In the genomic region with DNA sequence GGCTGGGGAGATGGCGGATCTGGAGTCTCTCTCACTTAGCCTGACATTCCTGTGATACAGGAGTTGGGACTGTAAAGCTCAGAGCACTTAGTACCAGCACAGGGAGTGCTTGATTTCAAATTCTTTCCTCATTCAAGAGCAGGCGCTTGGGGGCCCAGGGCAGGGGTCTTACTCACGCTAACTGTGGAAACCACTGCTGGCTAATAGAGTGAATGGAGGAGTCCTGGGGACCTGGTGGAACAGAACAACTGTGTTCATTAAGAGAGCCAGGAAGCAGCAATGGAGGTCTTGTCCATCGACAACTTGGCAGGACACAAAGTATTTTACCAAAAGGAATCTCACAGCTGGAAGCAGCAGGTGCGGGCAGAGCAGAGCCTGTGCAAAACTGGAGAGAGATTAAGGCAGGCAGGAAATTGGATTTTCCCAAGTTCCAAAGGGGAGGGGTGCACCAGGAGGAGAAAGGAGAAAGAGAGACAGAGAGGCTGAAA, we compare ENCODE assay signal across 23 cellular contexts.
DNase-seq lines count a peak whose midpoint lies in the region; ATAC-seq and TF ChIP-seq lines count a peak whose summit lies in the region.
"Had no signal": no experiment of that assay in that cellular context is flagged by ENCODE, and none has a peak within 500 bp of the region (broad histone marks: within the 10 kb centered on the region; RNA-seq: fewer than 3 reads in every experiment).

No MANE protein-coding gene starts in this region.

- peak; percentile 71 for ATAC-seq in Right ventricle myocardium inferior
- ATAC-seq in HG03139 (IDR thresholded peaks at IDR 0.05; ENCODE audit: unreplicated experiment), result no peak
- ATAC-seq: K562, Panc1 had no signal

- peak overlapping the region; percentile 22 for H3K4me2 ChIP-seq in hepatocyte
- H3K4me2 ChIP-seq in trophoblast cell (ENCODE audit: low read length), result peak overlapping the region; percentile 18

- H2BK120ac ChIP-seq in trophoblast cell (ENCODE audit: insufficient read depth, low read length, poor library complexity), result no peak overlapping the region

- H3K27me3 ChIP-seq in right atrium auricular region (no peaks in the 10 kb centered on the region), hepatocyte (no peaks in the 10 kb centered on the region), trophoblast cell (ENCODE audit: insufficient read depth, low read length) (no peaks in the 10 kb centered on the region), HAP-1 (ENCODE audit: low read depth) (no peaks in the 10 kb centered on the region)
- H3K27me3 ChIP-seq: SJSA1, tibial nerve had no signal

- intact Hi-C loops in Right ventricle myocardium inferior (cut with DNase I), result no loop called here

- H3K14ac ChIP-seq in trophoblast cell (ENCODE audit: low read length), result no peak overlapping the region

- no peaks in the 10 kb centered on the region for H4K20me1 ChIP-seq in hepatocyte (ENCODE audit: insufficient read depth, poor library complexity, severe bottlenecking)

- H3K9ac ChIP-seq in trophoblast cell (ENCODE audit: low read length), result no peak overlapping the region

- H3K36me3 ChIP-seq in right atrium auricular region (no peaks in the 10 kb centered on the region), hepatocyte (replicated peaks; ENCODE audit: insufficient read depth, low read depth) (no peaks in the 10 kb centered on the region), trophoblast cell (ENCODE audit: control insufficient read depth in 1 of 2, insufficient read depth in 2 of 2, low read length in 2 of 2) (no peaks in the 10 kb centered on the region), urinary bladder (ENCODE audit: insufficient read depth) (no peaks in the 10 kb centered on the region), HAP-1 (replicated peaks) (no peaks in the 10 kb centered on the region)
- H3K36me3 ChIP-seq: SJSA1, tibial nerve had no signal

- no peak overlapping the region for H4K8ac ChIP-seq in trophoblast cell (ENCODE audit: low read depth, low read length)

- DNase-seq in Right ventricle myocardium inferior (ENCODE audit: missing footprints), result no peak
- no peak for DNase-seq in right atrium auricular region (ENCODE audit: low spot score)
- DNase-seq in hepatocyte (ENCODE audit: low spot score), result peak; percentile 25
- no peak for DNase-seq in trophoblast cell
- DNase-seq in HAP-1 (ENCODE audit: low spot score in 2 of 2), result no peak
- no peak for DNase-seq in NCI-H226
- DNase-seq: 8988T; activated effector memory CD4-positive, alpha-beta T cell treated with anti-CD3 and anti-CD28 coated beads, Interleukin-2, amount 50 U/mL, for 16 hours; CD4-positive, alpha-beta memory T cell; DMS 273 treated with DMSO at 0.1 percent for 48 hours; MM.1S; NCI-H1436; NCI-H2107; NCI-H510A treated with DMSO at 0.1 percent for 48 hours; stimulated activated CD4-positive, alpha-beta T cell treated with anti-CD3 and anti-CD28 coated beads, Interleukin-12 subunit alpha, Interleukin-12 subunit beta, amount 100 ng/mL, for 4 hours; stimulated activated CD4-positive, alpha-beta T cell treated with anti-CD3 and anti-CD28 coated beads, Interleukin-4, amount 100 ng/mL, for 24 hours; stimulated activated naive CD4-positive, alpha-beta T cell had no signal

- H3K79me2 ChIP-seq in hepatocyte (no peaks in the 10 kb centered on the region), trophoblast cell (ENCODE audit: control insufficient read depth, insufficient read depth, low read length, poor library complexity) (no peaks in the 10 kb centered on the region)

- H3K23ac ChIP-seq in trophoblast cell (ENCODE audit: low read length), result no peak overlapping the region

- H3K27ac ChIP-seq in right atrium auricular region (peak overlapping the region in 1 of 2 donors; percentile 18), hepatocyte (peak overlapping the region; percentile 72), trophoblast cell (ENCODE audit: low read depth, low read length) (peak overlapping the region; percentile 24), urinary bladder (ENCODE audit: low read depth) (peak overlapping the region; percentile 60)
- H3K27ac ChIP-seq: SJSA1 had no signal

- H3K79me1 ChIP-seq in trophoblast cell (ENCODE audit: low read length), result peaks cover 10% of the 10 kb centered on the region

- H3K4ac ChIP-seq in trophoblast cell (ENCODE audit: low read depth, low read length), result no peak overlapping the region

- no peak overlapping the region for H4K12ac ChIP-seq in trophoblast cell (ENCODE audit: low read depth, low read length)

- peak overlapping the region; percentile 42 for H2BK5ac ChIP-seq in trophoblast cell (ENCODE audit: low read depth, low read length, poor library complexity)

- no peak overlapping the region for H4K91ac ChIP-seq in trophoblast cell (ENCODE audit: low read depth, low read length)

- in situ Hi-C loops in HAP-1 (cut with MboI; ENCODE audit: low sequenced_read_pairs), result no loop called here

- no peak overlapping the region for H2AFZ ChIP-seq in hepatocyte
- H2AFZ ChIP-seq in trophoblast cell (ENCODE audit: insufficient read depth, low read length, poor library complexity), result no peak overlapping the region

- no peak overlapping the region for H3K18ac ChIP-seq in trophoblast cell (ENCODE audit: low read length)

- H3K4me3 ChIP-seq in right atrium auricular region, result no peak overlapping the region
- H3K4me3 ChIP-seq in hepatocyte, result no peak overlapping the region
- H3K4me3 ChIP-seq in trophoblast cell (ENCODE audit: low read depth, low read length), result no peak overlapping the region
- H3K4me3 ChIP-seq in urinary bladder (ENCODE audit: low read depth, low read length), result no peak overlapping the region
- no peak overlapping the region for H3K4me3 ChIP-seq in HAP-1
- H3K4me3 ChIP-seq: K562, SJSA1, tibial nerve had no signal

- WGBS in hepatocyte (ENCODE audit: low lambda C conversion rate, missing lambda C conversion rate), result 49% methylated on average over 5 of the region's 5 CpGs
- WGBS in trophoblast cell (ENCODE audit: extremely low coverage, insufficient coverage, insufficient read length), result no CpG with 5 or more reads among the region's 5 CpGs
- WGBS in urinary bladder, result 79% methylated on average over 5 of the region's 5 CpGs

- no peak overlapping the region for H2AK5ac ChIP-seq in trophoblast cell (ENCODE audit: low read length)

- H3K4me1 ChIP-seq in right atrium auricular region (peaks cover 0 to 24% of the 10 kb centered on the region in 2 donors), hepatocyte (ENCODE audit: insufficient read depth) (peaks cover 44% of the 10 kb centered on the region), trophoblast cell (ENCODE audit: control insufficient read depth in 1 of 2, insufficient read depth in 2 of 2, low read length in 2 of 2) (peaks cover 5 to 21% of the 10 kb centered on the region in 2 experiments), urinary bladder (ENCODE audit: insufficient read depth) (no peaks in the 10 kb centered on the region), HAP-1 (no peaks in the 10 kb centered on the region)
- H3K4me1 ChIP-seq: SJSA1 had no signal

- no peaks in the 10 kb centered on the region for H3K9me2 ChIP-seq in hepatocyte (replicated peaks; ENCODE audit: insufficient read depth)

- H3K9me3 ChIP-seq in right atrium auricular region, result no peaks in the 10 kb centered on the region
- no peaks in the 10 kb centered on the region for H3K9me3 ChIP-seq in hepatocyte (ENCODE audit: low read depth)
- H3K9me3 ChIP-seq in trophoblast cell (ENCODE audit: insufficient read depth, low read depth, low read length), result no peaks in the 10 kb centered on the region
- no peaks in the 10 kb centered on the region for H3K9me3 ChIP-seq in HAP-1
- H3K9me3 ChIP-seq: SJSA1, tibial nerve had no signal

- H2BK12ac ChIP-seq in trophoblast cell (ENCODE audit: low read length), result no peak overlapping the region

- TF ChIP-seq CTCF in right atrium auricular region (IDR thresholded peaks at IDR 0.05) (no peak), hepatocyte (IDR thresholded peaks at IDR 0.05; ENCODE audit: poor library complexity) (no peak)
